In genomic region chr7:134691820-134692705, GRCh38 we compare ENCODE assay signal across 12 cellular contexts. TPM values are rescaled to one million over a fixed set of nuclear protein-coding genes. Genes with fewer than 3 reads are reported as not detected.
A peak's percentile ranks its signal among the peaks of the same experiment; 100 is the strongest.
DNase-seq lines count a peak whose midpoint lies in the region; ATAC-seq, FAIRE-seq and TF ChIP-seq lines count a peak whose summit lies in the region.
"Had no signal": no experiment of that assay in that cellular context is flagged by ENCODE, and none has a peak within 500 bp of the region (broad histone marks: within the 10 kb centered on the region; RNA-seq: fewer than 3 reads in every experiment).

No MANE protein-coding gene starts in this region.

- in situ Hi-C loops in astrocyte of the spinal cord (cut with HindIII; ENCODE audit: low sequenced_read_pairs), result no loop called here

- H3K4me3 ChIP-seq in astrocyte of the spinal cord (ENCODE audit: low read depth, low read length) (no peak overlapping the region), kidney (ENCODE audit: low read length in 2 of 2) (no peak overlapping the region), thyroid gland (replicated peaks in 1 of 3) (no peak overlapping the region)

- DNase-seq in HTR-8/SVneo (ENCODE audit: insufficient read length, low spot score), result peak; percentile 35
- peak; percentile 66 for DNase-seq in astrocyte of the spinal cord (ENCODE audit: low read depth, low spot score)
- peak; percentile 74 for DNase-seq in kidney
- no peak for DNase-seq in thyroid gland
- no peak for DNase-seq in cerebellum (ENCODE audit: low spot score)
- no peak for DNase-seq in activated CD4-positive, alpha-beta T cell treated with anti-CD3 and anti-CD28 coated beads, Interleukin-2, amount 50 U/mL, for 1 hour
- DNase-seq: activated naive CD4-positive, alpha-beta T cell treated with anti-CD3 and anti-CD28 coated beads, Interleukin-2, amount 10 ng/mL, durations not matched to agents 7 days and 5 days; DND-41; erythroblast; NCI-H345 had no signal

- no peak for TF ChIP-seq POLR2A in thyroid gland (IDR thresholded peaks at IDR 0.05)

- H3K36me3 ChIP-seq in kidney (ENCODE audit: control insufficient read depth in 1 of 2, insufficient read depth in 2 of 2, low read length in 2 of 2) (no peaks in the 10 kb centered on the region), thyroid gland (no peaks in the 10 kb centered on the region)

- intact Hi-C loops in kidney (cut with DNase I) (no loop called here), thyroid gland (cut with DNase I) (loop anchor here (5.0 kb wide), 2 partner anchors 55 to 250 kb away; no protein-coding TSS in a partner anchor)

- H3K27me3 ChIP-seq in thyroid gland, result no peaks in the 10 kb centered on the region

- ATAC-seq in GM18909 (IDR thresholded peaks at IDR 0.05; ENCODE audit: poor library complexity, unreplicated experiment) (no peak), HG03460 (IDR thresholded peaks at IDR 0.05; ENCODE audit: unreplicated experiment) (no peak)

- H3K9ac ChIP-seq in kidney (ENCODE audit: low read length in 2 of 2), result no peak overlapping the region

- H3K27ac ChIP-seq in kidney (ENCODE audit: low read depth in 2 of 2, low read length in 2 of 2) (peak overlapping the region; percentile 34 to 70), thyroid gland (peak overlapping the region; percentile 34 to 64 (median 48))

- H3K9me3 ChIP-seq in kidney (ENCODE audit: control insufficient read depth in 1 of 2, low read length in 2 of 2), result no peaks in the 10 kb centered on the region
- H3K9me3 ChIP-seq in thyroid gland, result no peaks in the 10 kb centered on the region

- FAIRE-seq in HTR-8/SVneo (lab: Jason Lieb, UNC) (no peak), kidney (lab: Jason Lieb, UNC) (no peak)

- 57 to 61% methylated on average over 10 of the region's 10 CpGs for WGBS in thyroid gland, 2 donors

- TF ChIP-seq CTCF in astrocyte of the spinal cord (IDR thresholded peaks at IDR 0.05; ENCODE audit: low read depth, low read length) (no peak), kidney (IDR thresholded peaks at IDR 0.05; ENCODE audit: borderline replicate concordance, extremely low read depth, insufficient read depth) (no peak), thyroid gland (IDR thresholded peaks at IDR 0.05) (no peak)

- H3K4me1 ChIP-seq in kidney (ENCODE audit: control insufficient read depth in 1 of 2, insufficient read depth in 1 of 2, low read depth in 1 of 2, low read length in 2 of 2), result peaks cover 0 to 7% of the 10 kb centered on the region in 2 donors
- H3K4me1 ChIP-seq in thyroid gland, result peaks cover 11 to 16% of the 10 kb centered on the region in 2 donors

RNA-seq across cellular contexts. Expression of gene BPGM, which starts 45.4 kb away (rescaled TPM):
- 21.2 TPM for total RNA-seq in kidney
- 53.5 TPM for polyA plus RNA-seq in kidney (ENCODE audit: insufficient read depth, low read depth, low replicate concordance)
- total RNA-seq in thyroid gland, result 10 to 100 TPM; 11.9 to 23.9 (median 15.7) TPM
- total RNA-seq in cerebellum, result 25.4 TPM

Comparison
In these comparisons a context has a peak if more than half of its experiments do, and no peak if none do; other contexts are left out.
1. DNase-seq: peak in HTR-8/SVneo (single experiment), astrocyte of the spinal cord (single experiment) and kidney (single experiment); none in thyroid gland (0 of 2), cerebellum (single experiment) and activated CD4-positive, alpha-beta T cell treated with anti-CD3 and anti-CD28 coated beads, Interleukin-2, amount 50 U/mL, for 1 hour (single experiment).